ENCODE assay signal across 15 cellular contexts in genomic region chr6:88823998-88824397, GRCh38.
DNase-seq lines count a peak whose midpoint lies in the region; ATAC-seq, FAIRE-seq and TF ChIP-seq lines count a peak whose summit lies in the region.
"Had no signal": no experiment of that assay in that cellular context is flagged by ENCODE, and none has a peak within 500 bp of the region (broad histone marks: within the 10 kb centered on the region; RNA-seq: fewer than 3 reads in every experiment).

No MANE protein-coding gene starts in this region.

- no peak overlapping the region for H3K4me2 ChIP-seq in fibroblast of lung (ENCODE audit: extremely low read depth, insufficient read depth, low read length)

- H3K4me1 ChIP-seq in fibroblast of lung (ENCODE audit: control insufficient read depth, extremely low read depth, insufficient read depth, low read length) (no peaks in the 10 kb centered on the region), heart left ventricle (no peaks in the 10 kb centered on the region)

- no peaks in the 10 kb centered on the region for H3K79me2 ChIP-seq in fibroblast of lung (ENCODE audit: control insufficient read depth, insufficient read depth, low read length)

- no peaks in the 10 kb centered on the region for H4K20me1 ChIP-seq in fibroblast of lung (ENCODE audit: control insufficient read depth, extremely low read depth, insufficient read depth, low read length)

- intact Hi-C loops in heart left ventricle (cut with DNase I): no loop called here

- no peaks in the 10 kb centered on the region for H3K36me3 ChIP-seq in fibroblast of lung (ENCODE audit: control insufficient read depth, insufficient read depth, low read length)
- no peaks in the 10 kb centered on the region for H3K36me3 ChIP-seq in heart left ventricle
- H3K36me3 ChIP-seq: ovary, thoracic aorta had no signal

- DNase-seq in H54 (ENCODE audit: insufficient read length, low spot score): peak; percentile 2
- DNase-seq in RCC 7860 (ENCODE audit: low spot score): peak; percentile 47
- peak; percentile 32 to 69 for DNase-seq in fibroblast of lung (ENCODE audit: low read depth in 2 of 2)
- DNase-seq in renal cortical epithelial cell (ENCODE audit: low read depth): peak; percentile 78
- DNase-seq in omental fat pad (ENCODE audit: low spot score): no peak
- DNase-seq in heart left ventricle: no peak
- DNase-seq: activated CD4-positive, alpha-beta memory T cell treated with anti-CD3 and anti-CD28 coated beads for 36 hours; activated gamma-delta T cell treated with Interleukin-2 at 50 U/mL for 16 hours; COR-L47; NCI-H1436 treated with DMSO at 0.1 percent for 48 hours; NCI-H526 treated with DMSO at 0.1 percent for 48 hours; ovary had no signal

- H3K27me3 ChIP-seq in fibroblast of lung (ENCODE audit: control insufficient read depth, insufficient read depth, low read length): no peaks in the 10 kb centered on the region
- H3K27me3 ChIP-seq in heart left ventricle: no peaks in the 10 kb centered on the region
- H3K27me3 ChIP-seq: ovary had no signal

- ATAC-seq in HG02884 (IDR thresholded peaks at IDR 0.05; ENCODE audit: unreplicated experiment): no peak
- ATAC-seq in GM21367 (IDR thresholded peaks at IDR 0.05; ENCODE audit: unreplicated experiment): no peak
- ATAC-seq in omental fat pad (ENCODE audit: low FRiP score): no peak
- ATAC-seq in heart left ventricle: no peak

- H3K27ac ChIP-seq in fibroblast of lung (ENCODE audit: insufficient read depth, low read length): no peak overlapping the region
- H3K27ac ChIP-seq in heart left ventricle: no peak overlapping the region
- H3K27ac ChIP-seq: ovary, thoracic aorta had no signal

- 73 to 88% (median 79%) methylated on average over 2 of the region's 2 CpGs for WGBS in heart left ventricle, 4 donors

- H3K9ac ChIP-seq in fibroblast of lung (ENCODE audit: insufficient read depth, low read length): no peak overlapping the region

- H3K4me3 ChIP-seq in fibroblast of lung (replicated peaks in 1 of 4; ENCODE audit: control extremely low read depth in 1 of 4, insufficient read depth in 1 of 4, low read depth in 3 of 4, low read length in 4 of 4): no peak overlapping the region
- no peak overlapping the region for H3K4me3 ChIP-seq in heart left ventricle
- H3K4me3 ChIP-seq: ovary, thoracic aorta had no signal

- TF ChIP-seq CTCF in fibroblast of lung (conservative IDR thresholded peaks at IDR 0.05 in 1 of 2, IDR thresholded peaks at IDR 0.05 in 1 of 2; ENCODE audit: low read depth in 1 of 2, low read length in 2 of 2) (no peak), omental fat pad (IDR thresholded peaks at IDR 0.05) (no peak), heart left ventricle (IDR thresholded peaks at IDR 0.05) (no peak)

- peak; percentile 6 for FAIRE-seq in H54 (lab: Jason Lieb, UNC)
- FAIRE-seq in RCC 7860 (lab: Jason Lieb, UNC): peak; percentile 63

- H3K9me3 ChIP-seq in fibroblast of lung (ENCODE audit: control insufficient read depth, insufficient read depth, low read depth, low read length): no peaks in the 10 kb centered on the region
- no peaks in the 10 kb centered on the region for H3K9me3 ChIP-seq in heart left ventricle
- H3K9me3 ChIP-seq: ovary, thoracic aorta had no signal

- TF ChIP-seq POLR2A in H54 (IDR thresholded peaks at IDR 0.05; ENCODE audit: low read depth, low read length) (no peak), heart left ventricle (IDR thresholded peaks at IDR 0.05) (no peak)

- H2AFZ ChIP-seq in fibroblast of lung (ENCODE audit: low read length): no peak overlapping the region

Comparison
In these comparisons a context has a peak if more than half of its experiments do, and no peak if none do; other contexts are left out.
1. DNase-seq: peak in H54 (single experiment), RCC 7860 (single experiment), fibroblast of lung (2 of 2) and renal cortical epithelial cell (single experiment); none in omental fat pad (single experiment) and heart left ventricle (0 of 5).